21 cellular contexts compared by ENCODE assay signal in the genomic region with DNA sequence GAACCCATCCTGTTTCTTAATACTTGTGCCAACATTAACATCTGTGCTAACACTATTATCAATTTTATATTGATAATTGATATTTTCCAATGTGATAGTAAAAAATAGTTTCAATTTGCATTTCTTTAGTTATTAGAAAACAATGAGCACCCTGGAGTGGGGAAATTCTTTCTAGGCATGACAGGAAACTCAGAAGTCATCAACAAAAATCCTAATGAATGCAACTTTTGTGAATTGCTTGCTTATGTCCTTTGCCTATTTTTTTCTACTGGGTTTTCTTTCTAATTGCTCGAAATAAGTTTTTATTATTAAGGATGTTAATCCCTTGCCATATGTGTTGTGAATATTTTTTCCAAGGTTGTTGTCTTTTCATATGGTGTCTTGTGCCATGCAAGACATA.
DNase-seq lines count a peak whose midpoint lies in the region; ATAC-seq lines count a peak whose summit lies in the region.
"Had no signal": no experiment of that assay in that cellular context is flagged by ENCODE, and none has a peak within 500 bp of the region (broad histone marks: within the 10 kb centered on the region; RNA-seq: fewer than 3 reads in every experiment).

No MANE protein-coding gene starts in this region.

- no peaks in the 10 kb centered on the region for H3K36me3 ChIP-seq in SK-N-MC (ENCODE audit: insufficient read depth, low read length)

- peak overlapping the region; percentile 5; the same call in 1 of the 2 replicates for H3K27ac ChIP-seq in SK-N-MC
- H3K27ac ChIP-seq: 22Rv1; A549; BLaER1 treated with 17β-estradiol and CSF1 and Interleukin-3, amounts not matched to agents 10 nM and 100 nM; C4-2B had no signal

- peak; percentile 56 for DNase-seq in COLO829 (ENCODE audit: low spot score)
- no peak for DNase-seq in SK-N-MC (ENCODE audit: low read depth, low spot score)
- DNase-seq in foreskin melanocyte = peak; percentile 50
- DNase-seq in NCI-H2171 (lab: John Stamatoyannopoulos, UW) = no peak
- DNase-seq: AML-193; CD4-positive, alpha-beta T cell; CD8-positive, alpha-beta T cell; COR-L47; DMS 273 treated with DMSO at 0.1 percent for 48 hours; DMS153; DMS53; DMS79; DND-41; EL; GDM1 had no signal

- no peak overlapping the region for H3K9ac ChIP-seq in SK-N-MC (ENCODE audit: insufficient read length)
- H3K9ac ChIP-seq: BLaER1 treated with 17β-estradiol and CSF1 and Interleukin-3, amounts not matched to agents 10 nM and 100 nM had no signal

- H3K9me3 ChIP-seq in SK-N-MC (ENCODE audit: low read depth, low read length) = no peaks in the 10 kb centered on the region
- H3K9me3 ChIP-seq: A549 had no signal

- no peak overlapping the region for H3K4me3 ChIP-seq in SK-N-MC
- H3K4me3 ChIP-seq: A549; BLaER1 treated with 17β-estradiol and CSF1 and Interleukin-3, amounts not matched to agents 10 nM and 100 nM; GM12878 had no signal

- no peak for ATAC-seq in HG02870 (IDR thresholded peaks at IDR 0.05; ENCODE audit: unreplicated experiment)
- ATAC-seq: A549; CD8-positive, alpha-beta T cell; GM12878 had no signal

Comparison
In these comparisons a context has a peak if more than half of its experiments do, and no peak if none do; other contexts are left out.
1. DNase-seq: peak in COLO829 (single experiment) and foreskin melanocyte (single experiment); none in SK-N-MC (single experiment) and NCI-H2171 (single experiment).